ENCODE assay signal across 27 cellular contexts in genomic region chr4:155474758-155475157, GRCh38.
"Had no signal": no experiment of that assay in that cellular context is flagged by ENCODE, and none has a peak within 500 bp of the region (broad histone marks: within the 10 kb centered on the region; RNA-seq: fewer than 3 reads in every experiment).

No MANE protein-coding gene starts in this region.

- H3K4me1 ChIP-seq: adrenal gland, body of pancreas, esophagus squamous epithelium had no signal

- H3K36me3 ChIP-seq: adrenal gland, esophagus squamous epithelium had no signal

- ATAC-seq: activated CD4-positive, alpha-beta T cell treated with anti-CD3 and anti-CD28 coated beads for 36 hours; activated CD8-positive, alpha-beta memory T cell treated with anti-CD3 and anti-CD28 coated beads, Interleukin-2, amount 10 ng/mL, durations not matched to agents 7 days and 5 days; activated CD8-positive, alpha-beta T cell treated with anti-CD3 and anti-CD28 coated beads, Interleukin-2, amount 10 ng/mL, durations not matched to agents 7 days and 5 days; activated naive CD8-positive, alpha-beta T cell treated with anti-CD3 and anti-CD28 coated beads, Interleukin-2, amount 50 U/mL, for 24 hours; body of pancreas had no signal

- H3K27ac ChIP-seq: adrenal gland, body of pancreas, esophagus squamous epithelium had no signal

- DNase-seq: activated CD4-positive, alpha-beta memory T cell treated with anti-CD3 and anti-CD28 coated beads for 36 hours; activated CD4-positive, alpha-beta T cell treated with anti-CD3 and anti-CD28 coated beads for 36 hours; activated CD4-positive, alpha-beta T cell treated with anti-CD3 and anti-CD28 coated beads, Interleukin-2, amount 10 ng/mL, durations not matched to agents 24 days and 14 days; activated CD4-positive, CD25-positive, alpha-beta regulatory T cell; activated CD4-positive, CD25-positive, alpha-beta regulatory T cell treated with anti-CD3 and anti-CD28 coated beads, Interleukin-2, amount 50 U/mL, for 72 hours; activated CD8-positive, alpha-beta memory T cell treated with anti-CD3 and anti-CD28 coated beads, Interleukin-2, amount 10 ng/mL, durations not matched to agents 7 days and 5 days; activated CD8-positive, alpha-beta memory T cell treated with anti-CD3 and anti-CD28 coated beads, Interleukin-2, amount 50 U/mL, for 4 hours; activated CD8-positive, alpha-beta T cell treated with anti-CD3 and anti-CD28 coated beads, Interleukin-2, amount 10 ng/mL, durations not matched to agents 7 days and 5 days; activated effector memory CD4-positive, alpha-beta T cell treated with anti-CD3 and anti-CD28 coated beads, Interleukin-2, amount 50 U/mL, for 16 hours; activated naive CD4-positive, alpha-beta T cell treated with anti-CD3 and anti-CD28 coated beads for 36 hours; activated naive CD8-positive, alpha-beta T cell treated with anti-CD3 and anti-CD28 coated beads for 36 hours; activated naive CD8-positive, alpha-beta T cell treated with anti-CD3 and anti-CD28 coated beads, Interleukin-2, amount 50 U/mL, for 24 hours; activated T-cell treated with anti-CD3 and anti-CD28 coated beads, Interleukin-2, amount 50 U/mL, for 1 hour; activated T-cell treated with anti-CD3 and anti-CD28 coated beads, Interleukin-2, amount 50 U/mL, for 48 hours; adrenal gland; amygdala; aorta; body of pancreas; caudate nucleus; cortex of kidney; dermis blood vessel endothelial cell; effector CD8-positive, alpha-beta T cell; erythroblast; esophagus squamous epithelium; foreskin fibroblast; head of caudate nucleus; T-helper 2 cell had no signal

- H3K9me3 ChIP-seq: adrenal gland, body of pancreas, esophagus squamous epithelium had no signal

- H3K4me3 ChIP-seq: adrenal gland, body of pancreas, esophagus squamous epithelium had no signal

- H3K27me3 ChIP-seq: adrenal gland, body of pancreas, esophagus squamous epithelium had no signal
